ENCODE assay signal across 1 cellular context in the genomic region with DNA sequence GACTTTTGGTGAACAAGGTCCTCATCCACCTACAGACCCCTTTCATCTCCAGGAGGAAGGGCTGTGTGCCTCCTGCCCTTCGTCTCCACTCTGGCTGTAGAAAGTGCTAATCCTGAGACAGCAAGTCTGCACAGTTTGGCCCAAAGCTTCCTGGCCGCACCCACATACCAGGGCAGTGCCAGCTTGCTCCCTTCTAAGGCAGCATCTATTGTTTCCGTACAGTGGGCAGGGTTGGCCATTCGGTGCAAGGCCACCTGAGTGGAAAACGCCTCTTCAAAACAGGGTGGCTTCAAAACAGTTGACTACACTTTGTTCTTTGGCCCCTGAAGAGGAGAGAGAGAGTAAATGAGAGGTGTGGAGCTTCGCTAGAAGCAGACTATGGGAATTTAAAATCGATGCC.
TF ChIP-seq lines count a peak whose summit lies in the region.

No MANE protein-coding gene starts in this region.

TF ChIP-seq in A549, 52 proteins besides CTCF, POLR2A, EP300 and RAD21 (continued from another document):
- TF ChIP-seq, protein P1, sequence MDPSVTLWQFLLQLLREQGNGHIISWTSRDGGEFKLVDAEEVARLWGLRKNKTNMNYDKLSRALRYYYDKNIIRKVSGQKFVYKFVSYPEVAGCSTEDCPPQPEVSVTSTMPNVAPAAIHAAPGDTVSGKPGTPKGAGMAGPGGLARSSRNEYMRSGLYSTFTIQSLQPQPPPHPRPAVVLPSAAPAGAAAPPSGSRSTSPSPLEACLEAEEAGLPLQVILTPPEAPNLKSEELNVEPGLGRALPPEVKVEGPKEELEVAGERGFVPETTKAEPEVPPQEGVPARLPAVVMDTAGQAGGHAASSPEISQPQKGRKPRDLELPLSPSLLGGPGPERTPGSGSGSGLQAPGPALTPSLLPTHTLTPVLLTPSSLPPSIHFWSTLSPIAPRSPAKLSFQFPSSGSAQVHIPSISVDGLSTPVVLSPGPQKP (IDR thresholded peaks at IDR 0.05; ENCODE audit: low read depth, low read length): no peak
- no peak for TF ChIP-seq ZNF302 (CRISPR knock-in tag; IDR thresholded peaks at IDR 0.05)
- TF ChIP-seq, protein P2, sequence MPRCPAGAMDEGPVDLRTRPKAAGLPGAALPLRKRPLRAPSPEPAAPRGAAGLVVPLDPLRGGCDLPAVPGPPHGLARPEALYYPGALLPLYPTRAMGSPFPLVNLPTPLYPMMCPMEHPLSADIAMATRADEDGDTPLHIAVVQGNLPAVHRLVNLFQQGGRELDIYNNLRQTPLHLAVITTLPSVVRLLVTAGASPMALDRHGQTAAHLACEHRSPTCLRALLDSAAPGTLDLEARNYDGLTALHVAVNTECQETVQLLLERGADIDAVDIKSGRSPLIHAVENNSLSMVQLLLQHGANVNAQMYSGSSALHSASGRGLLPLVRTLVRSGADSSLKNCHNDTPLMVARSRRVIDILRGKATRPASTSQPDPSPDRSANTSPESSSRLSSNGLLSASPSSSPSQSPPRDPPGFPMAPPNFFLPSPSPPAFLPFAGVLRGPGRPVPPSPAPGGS (IDR thresholded peaks at IDR 0.05): no peak
- TF ChIP-seq PHF8 (IDR thresholded peaks at IDR 0.05; ENCODE audit: borderline replicate concordance, low read depth): no peak
- no peak for TF ChIP-seq NFE2L2 (conservative IDR thresholded peaks at IDR 0.05; ENCODE audit: low read length)
- no peak for TF ChIP-seq CHD4 (IDR thresholded peaks at IDR 0.05; ENCODE audit: borderline replicate concordance)
